12 cellular contexts compared by ENCODE assay signal in the genomic region with DNA sequence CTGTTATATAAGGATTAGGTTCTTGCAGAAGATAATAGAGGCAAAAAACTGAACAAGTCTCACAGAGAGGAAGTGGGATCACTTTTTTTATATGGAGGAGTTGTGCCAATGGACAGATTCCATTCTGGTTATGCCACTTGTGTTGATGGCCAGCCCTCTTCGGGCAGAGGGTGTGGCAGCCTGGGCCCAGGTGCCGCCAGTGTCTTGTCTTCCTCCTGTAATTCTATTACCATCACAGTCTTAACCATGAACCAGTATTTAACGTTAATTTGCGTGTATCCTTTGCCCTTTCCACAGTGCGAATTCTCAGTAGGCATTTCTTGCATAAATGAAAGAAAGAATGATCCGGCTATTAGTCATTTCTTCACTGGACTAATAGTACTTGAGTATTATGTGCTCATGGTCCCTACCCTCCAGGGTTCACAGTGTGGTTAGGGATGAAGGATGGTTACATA. TPM values are rescaled to one million over a fixed set of nuclear protein-coding genes. Genes with fewer than 3 reads are reported as not detected.
DNase-seq lines count a peak whose midpoint lies in the region; ATAC-seq and TF ChIP-seq lines count a peak whose summit lies in the region.
"Had no signal": no experiment of that assay in that cellular context is flagged by ENCODE, and none has a peak within 500 bp of the region (broad histone marks: within the 10 kb centered on the region; RNA-seq: fewer than 3 reads in every experiment).

No MANE protein-coding gene starts in this region.

- ATAC-seq in left lung (peak; percentile 42), upper lobe of left lung (ENCODE audit: low FRiP score in 2 of 2) (no peak)
- no peak for ATAC-seq in activated T-cell treated with anti-CD3 and anti-CD28 coated beads, Interleukin-2, amount 50 U/mL, for 4 hours

- H3K27ac ChIP-seq in adrenal gland = peak overlapping the region in 4 of 5 donors; percentile 25 to 86 (median 50)
- peak overlapping the region; percentile 87 to 100 for H3K27ac ChIP-seq in left lung
- peak overlapping the region; percentile 88 to 99 (median 92) for H3K27ac ChIP-seq in upper lobe of left lung

- TF ChIP-seq EP300 in upper lobe of left lung (IDR thresholded peaks at IDR 0.05) = no peak

- H3K36me3 Mint-ChIP-seq in activated naive CD4-positive, alpha-beta T cell treated with anti-CD3 and anti-CD28 coated beads, Interleukin-2, amount 50 U/mL, for 24 hours = no peaks in the 10 kb centered on the region
- no peaks in the 10 kb centered on the region for H3K36me3 Mint-ChIP-seq in activated naive CD8-positive, alpha-beta T cell treated with anti-CD3 and anti-CD28 coated beads for 36 hours
- no peaks in the 10 kb centered on the region for H3K36me3 Mint-ChIP-seq in activated T-cell treated with anti-CD3 and anti-CD28 coated beads, Interleukin-2, amount 50 U/mL, for 4 hours (ENCODE audit: insufficient read depth)

- H3K27me3 ChIP-seq in adrenal gland (no peaks in the 10 kb centered on the region), left lung (no peaks in the 10 kb centered on the region), upper lobe of left lung (no peaks in the 10 kb centered on the region)
- H3K27me3 ChIP-seq: colonic mucosa had no signal

- H3K9me3 ChIP-seq in adrenal gland (replicated peaks in 1 of 3) = no peaks in the 10 kb centered on the region
- H3K9me3 ChIP-seq in left lung = no peaks in the 10 kb centered on the region
- H3K9me3 ChIP-seq in upper lobe of left lung = no peaks in the 10 kb centered on the region
- H3K9me3 ChIP-seq: colonic mucosa had no signal

- H3K4me3 ChIP-seq in adrenal gland (no peak overlapping the region), left lung (no peak overlapping the region), upper lobe of left lung (no peak overlapping the region)
- H3K4me3 ChIP-seq: colonic mucosa had no signal

- H3K4me1 ChIP-seq in adrenal gland (replicated peaks in 1 of 2) (peaks cover 12 to 18% of the 10 kb centered on the region in 2 donors), left lung (peaks cover 22 to 91% of the 10 kb centered on the region in 2 donors), upper lobe of left lung (peaks cover 54 to 69% (median 62%) of the 10 kb centered on the region in 4 donors)

- H3K36me3 ChIP-seq in adrenal gland (replicated peaks in 1 of 2) (no peaks in the 10 kb centered on the region), left lung (no peaks in the 10 kb centered on the region), upper lobe of left lung (no peaks in the 10 kb centered on the region)
- H3K36me3 ChIP-seq: colonic mucosa had no signal

- WGBS in adrenal gland, 4 donors = 81 to 91% (median 87%) methylated on average over 6 of the region's 6 CpGs
- WGBS in upper lobe of left lung, 2 donors = 72 to 77% methylated on average over 6 of the region's 6 CpGs

- intact Hi-C loops in adrenal gland (cut with DNase I) = no loop called here
- intact Hi-C loops in left lung (cut with DNase I) = no loop called here

- H3K9me3 Mint-ChIP-seq in activated naive CD4-positive, alpha-beta T cell treated with anti-CD3 and anti-CD28 coated beads, Interleukin-2, amount 50 U/mL, for 24 hours = no peaks in the 10 kb centered on the region
- H3K9me3 Mint-ChIP-seq in activated naive CD8-positive, alpha-beta T cell treated with anti-CD3 and anti-CD28 coated beads for 36 hours = no peaks in the 10 kb centered on the region
- H3K9me3 Mint-ChIP-seq in activated T-cell treated with anti-CD3 and anti-CD28 coated beads, Interleukin-2, amount 50 U/mL, for 4 hours = no peaks in the 10 kb centered on the region

- TF ChIP-seq CTCF in adrenal gland (IDR thresholded peaks at IDR 0.05) (no peak), left lung (IDR thresholded peaks at IDR 0.05) (no peak), upper lobe of left lung (IDR thresholded peaks at IDR 0.05) (no peak)

- no peak for TF ChIP-seq POLR2A in adrenal gland (IDR thresholded peaks at IDR 0.05)
- no peak for TF ChIP-seq POLR2A in upper lobe of left lung (IDR thresholded peaks at IDR 0.05)

- no peak overlapping the region for H3K4me3 Mint-ChIP-seq in activated naive CD4-positive, alpha-beta T cell treated with anti-CD3 and anti-CD28 coated beads, Interleukin-2, amount 50 U/mL, for 24 hours
- H3K4me3 Mint-ChIP-seq in activated naive CD8-positive, alpha-beta T cell treated with anti-CD3 and anti-CD28 coated beads for 36 hours = no peak overlapping the region
- no peak overlapping the region for H3K4me3 Mint-ChIP-seq in activated T-cell treated with anti-CD3 and anti-CD28 coated beads, Interleukin-2, amount 50 U/mL, for 4 hours

- no peaks in the 10 kb centered on the region for H3K27me3 Mint-ChIP-seq in activated naive CD4-positive, alpha-beta T cell treated with anti-CD3 and anti-CD28 coated beads, Interleukin-2, amount 50 U/mL, for 24 hours
- H3K27me3 Mint-ChIP-seq in activated naive CD8-positive, alpha-beta T cell treated with anti-CD3 and anti-CD28 coated beads for 36 hours = no peaks in the 10 kb centered on the region
- no peaks in the 10 kb centered on the region for H3K27me3 Mint-ChIP-seq in activated T-cell treated with anti-CD3 and anti-CD28 coated beads, Interleukin-2, amount 50 U/mL, for 4 hours (ENCODE audit: low read depth)

- peak overlapping the region; percentile 72 for H3K27ac Mint-ChIP-seq in activated naive CD4-positive, alpha-beta T cell treated with anti-CD3 and anti-CD28 coated beads, Interleukin-2, amount 50 U/mL, for 24 hours
- no peak overlapping the region for H3K27ac Mint-ChIP-seq in activated naive CD8-positive, alpha-beta T cell treated with anti-CD3 and anti-CD28 coated beads for 36 hours

- DNase-seq in activated naive CD4-positive, alpha-beta T cell treated with anti-CD3 and anti-CD28 coated beads, Interleukin-2, amount 50 U/mL, for 16 hours = no peak
- DNase-seq in adrenal gland = no peak
- no peak for DNase-seq in left lung
- DNase-seq in upper lobe of left lung = peak in 1 of 2 donors; percentile 41
- no peak for DNase-seq in activated naive CD8-positive, alpha-beta T cell treated with anti-CD3 and anti-CD28 coated beads for 36 hours
- no peak for DNase-seq in SHP77 (lab: John Stamatoyannopoulos, UW)
- no peak for DNase-seq in activated T-cell treated with anti-CD3 and anti-CD28 coated beads, Interleukin-2, amount 50 U/mL, for 4 hours
- DNase-seq: activated T-cell treated with anti-CD3 and anti-CD28 coated beads for 4 hours; colonic mucosa; islet precursor cell; stimulated activated CD8-positive, alpha-beta memory T cell treated with anti-CD3 and anti-CD28 coated beads, Interleukin-4, amount 100 ng/mL, for 48 hours had no signal

- peaks cover 22% of the 10 kb centered on the region for H3K4me1 Mint-ChIP-seq in activated naive CD4-positive, alpha-beta T cell treated with anti-CD3 and anti-CD28 coated beads, Interleukin-2, amount 50 U/mL, for 24 hours
- peaks cover 19% of the 10 kb centered on the region for H3K4me1 Mint-ChIP-seq in activated naive CD8-positive, alpha-beta T cell treated with anti-CD3 and anti-CD28 coated beads for 36 hours
- H3K4me1 Mint-ChIP-seq in activated T-cell treated with anti-CD3 and anti-CD28 coated beads, Interleukin-2, amount 50 U/mL, for 4 hours (ENCODE audit: low read depth) = peaks cover 24% of the 10 kb centered on the region

RNA-seq across cellular contexts. Expression of a gene that starts 7.0 kb away (rescaled TPM):
- total RNA-seq in adrenal gland (10 to 100 TPM; 14.2 to 56.9 (median 40.0) TPM), left lung (10 to 100 TPM; 57.7 to 72.9 TPM), upper lobe of left lung (100 to 1,000 TPM in 2 of 6 donors, 10 to 100 TPM in 4; 28.1 to 190 (median 66.9) TPM)
- polyA plus RNA-seq in adrenal gland = 10 to 100 TPM; 41.4 to 71.0 (median 53.4) TPM
- total RNA-seq in activated naive CD8-positive, alpha-beta T cell treated with anti-CD3 and anti-CD28 coated beads for 36 hours = 10 to 100 TPM; 63.3 to 64.0 TPM
- total RNA-seq in activated T-cell treated with anti-CD3 and anti-CD28 coated beads, Interleukin-2, amount 50 U/mL, for 4 hours = 10 to 100 TPM; 60.1 to 71.3 (median 61.6) TPM

RNA-seq across cellular contexts. Expression of a gene that starts 11.3 kb away (rescaled TPM):
- total RNA-seq in adrenal gland = 1,000 to 10,000 TPM in 2 of 8 donors, 100 to 1,000 TPM in 6; 429 to 1,200 (median 517) TPM
- 100 to 1,000 TPM in 2 of 3 donors, 10 to 100 TPM in 1; 60.3 to 942 (median 567) TPM for polyA plus RNA-seq in adrenal gland
- 100 to 1,000 TPM; 468 to 518 TPM for total RNA-seq in left lung
- total RNA-seq in upper lobe of left lung = 100 to 1,000 TPM; 174 to 603 (median 445) TPM
- 100 to 1,000 TPM; 237 to 242 TPM for total RNA-seq in activated naive CD8-positive, alpha-beta T cell treated with anti-CD3 and anti-CD28 coated beads for 36 hours
- total RNA-seq in activated T-cell treated with anti-CD3 and anti-CD28 coated beads, Interleukin-2, amount 50 U/mL, for 4 hours = 100 to 1,000 TPM; 109 to 152 (median 132) TPM
